In the genomic region with DNA sequence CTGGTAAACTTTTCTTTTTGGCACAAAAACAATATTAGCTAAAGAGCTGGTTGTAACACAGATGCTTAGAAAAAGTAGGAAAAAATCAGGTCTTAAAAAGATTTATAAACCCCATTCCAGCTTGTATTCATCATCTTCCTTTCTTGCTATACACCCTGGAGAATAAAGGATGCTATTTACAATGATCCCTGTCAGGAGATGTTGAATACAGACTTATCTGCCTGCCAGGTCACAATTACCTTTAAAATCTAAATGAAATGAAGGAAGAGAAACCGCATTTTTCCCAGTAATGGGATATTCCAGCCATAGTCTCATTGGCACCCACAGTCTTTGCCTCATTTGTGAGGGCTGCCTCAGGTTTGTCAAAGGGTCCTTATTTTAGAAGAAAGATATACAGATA, we compare ENCODE assay signal across 7 cellular contexts.
"Had no signal": no experiment of that assay in that cellular context is flagged by ENCODE, and none has a peak within 500 bp of the region (broad histone marks: within the 10 kb centered on the region; RNA-seq: fewer than 3 reads in every experiment).

No MANE protein-coding gene starts in this region.

- H3K4me3 ChIP-seq: K562 had no signal

- H3K27ac ChIP-seq: HL-60, KMS-11 had no signal

- DNase-seq: IMR-90, KBM-7, KG1 had no signal

- H3K4me2 ChIP-seq: KMS-11 had no signal

- ATAC-seq: HepG2, K562 had no signal

- H3K9ac ChIP-seq: KMS-11 had no signal
